ENCODE assay signal across 20 cellular contexts in genomic region chr2:232779935-232780334, GRCh38. TPM values are rescaled to one million over a fixed set of nuclear protein-coding genes. Genes with fewer than 3 reads are reported as not detected.
DNase-seq lines count a peak whose midpoint lies in the region; ATAC-seq and TF ChIP-seq lines count a peak whose summit lies in the region.
"Had no signal": no experiment of that assay in that cellular context is flagged by ENCODE, and none has a peak within 500 bp of the region (broad histone marks: within the 10 kb centered on the region; RNA-seq: fewer than 3 reads in every experiment).

No MANE protein-coding gene starts in this region.

- no peak overlapping the region for H3K27ac Mint-ChIP-seq in osteocyte (ENCODE audit: unreplicated experiment)
- H3K27ac Mint-ChIP-seq: activated CD8-positive, alpha-beta memory T cell treated with anti-CD3 and anti-CD28 coated beads, Interleukin-2, amount 10 ng/mL, durations not matched to agents 7 days and 5 days; activated naive CD8-positive, alpha-beta T cell; natural killer cell had no signal

- no peaks in the 10 kb centered on the region for H3K9me3 Mint-ChIP-seq in osteocyte (ENCODE audit: unreplicated experiment)
- H3K9me3 Mint-ChIP-seq: CD4-positive, CD25-positive, alpha-beta regulatory T cell; natural killer cell; stimulated activated naive B cell treated with anti-CD40 and anti-IgM and Interleukin-4, amounts not matched to agents 10 μg/mL and 1 μg/mL and 100 μg/mL, for 72 hours had no signal

- peak; percentile 23 for DNase-seq in IMR-90
- DNase-seq in RPMI7951 (ENCODE audit: low read depth), result peak; percentile 14
- no peak for DNase-seq in hepatocyte (ENCODE audit: low spot score)
- DNase-seq in sigmoid colon, result no peak
- DNase-seq in RWPE1 (ENCODE audit: low spot score), result no peak
- DNase-seq in activated CD4-positive, alpha-beta T cell treated with anti-CD3 and anti-CD28 coated beads, Interleukin-2, amount 50 U/mL, for 48 hours, result no peak
- no peak for DNase-seq in osteocyte (ENCODE audit: extremely low spot score, unreplicated experiment)
- DNase-seq: activated CD4-positive, alpha-beta T cell treated with anti-CD3 and anti-CD28 coated beads for 48 hours; activated CD8-positive, alpha-beta memory T cell treated with anti-CD3 and anti-CD28 coated beads, Interleukin-2, amount 10 ng/mL, durations not matched to agents 7 days and 5 days; brain microvascular endothelial cell; CD4-positive, CD25-positive, alpha-beta regulatory T cell; endodermal cell; H7; kidney glomerular epithelial cell; natural killer cell; stimulated activated naive B cell treated with anti-CD40 and anti-IgM and Interleukin-4, amounts not matched to agents 10 μg/mL and 1 μg/mL and 100 μg/mL, for 72 hours had no signal

- peaks cover 22% of the 10 kb centered on the region for H3K36me3 Mint-ChIP-seq in osteocyte (ENCODE audit: unreplicated experiment)
- H3K36me3 Mint-ChIP-seq: natural killer cell had no signal

- in situ Hi-C loops in IMR-90 (cut with MboI; ENCODE audit: low sequenced_read_pairs), result no loop called here

- H3K79me2 ChIP-seq in hepatocyte, result no peaks in the 10 kb centered on the region

- H4K5ac ChIP-seq in IMR-90 (ENCODE audit: low read depth, low read length), result no peak overlapping the region

- no TSS peak for BruUV-seq in IMR-90 (replicated peaks; lab: Mats Ljungman, UMichigan)

- H3K27me3 ChIP-seq in IMR-90 (ENCODE audit: control insufficient read depth, insufficient read depth, low read length) (no peaks in the 10 kb centered on the region), hepatocyte (no peaks in the 10 kb centered on the region), sigmoid colon (no peaks in the 10 kb centered on the region)
- H3K27me3 ChIP-seq: brain microvascular endothelial cell, ovary, SJCRH30 had no signal

- H3K9me1 ChIP-seq in IMR-90 (ENCODE audit: insufficient read depth, low read length), result no peaks in the 10 kb centered on the region

- intact Hi-C loops in IMR-90 (cut with micrococcal nuclease) (loop anchor here (10.0 kb wide), 1 partner anchor 175 kb away; no protein-coding TSS in a partner anchor), sigmoid colon (cut with DNase I) (no loop called here)

- no peaks in the 10 kb centered on the region for H4K20me1 ChIP-seq in IMR-90 (ENCODE audit: insufficient read depth, low read length)
- H4K20me1 ChIP-seq in hepatocyte (ENCODE audit: insufficient read depth, poor library complexity, severe bottlenecking), result no peaks in the 10 kb centered on the region

- no peaks in the 10 kb centered on the region for H3K27me3 Mint-ChIP-seq in osteocyte (ENCODE audit: unreplicated experiment)
- H3K27me3 Mint-ChIP-seq: activated CD8-positive, alpha-beta memory T cell treated with anti-CD3 and anti-CD28 coated beads, Interleukin-2, amount 10 ng/mL, durations not matched to agents 7 days and 5 days; activated naive CD8-positive, alpha-beta T cell; CD4-positive, CD25-positive, alpha-beta regulatory T cell; stimulated activated naive B cell treated with anti-CD40 and anti-IgM and Interleukin-4, amounts not matched to agents 10 μg/mL and 1 μg/mL and 100 μg/mL, for 72 hours had no signal

- H2BK5ac ChIP-seq in IMR-90 (ENCODE audit: low read depth, low read length, poor library complexity, severe bottlenecking), result no peak overlapping the region

- H2BK15ac ChIP-seq in IMR-90 (ENCODE audit: low read depth, low read length), result no peak overlapping the region

- CTCF ChIA-PET in IMR-90 (lab: Yijun Ruan, JAX) (no interaction called here), RWPE1 (lab: Yijun Ruan, JAX) (interaction anchor here (0.5 to 0.7 kb wide), 3 partner anchors 11 to 163 kb away, joined by 3 read pairs; no protein-coding TSS in a partner anchor)

- H3K4me2 ChIP-seq in IMR-90 (ENCODE audit: low read depth, low read length), result no peak overlapping the region
- no peak overlapping the region for H3K4me2 ChIP-seq in hepatocyte

- no peak for TF ChIP-seq EP300 in sigmoid colon (IDR thresholded peaks at IDR 0.05)

- no peak overlapping the region for H2BK20ac ChIP-seq in IMR-90 (ENCODE audit: low read depth, low read length)

- H3K36me3 ChIP-seq in IMR-90 (ENCODE audit: control insufficient read depth, insufficient read depth, low read length), result peaks cover 5% of the 10 kb centered on the region; the same call in 1 of the 2 replicates
- H3K36me3 ChIP-seq in hepatocyte (replicated peaks; ENCODE audit: insufficient read depth, low read depth), result no peaks in the 10 kb centered on the region
- H3K36me3 ChIP-seq in sigmoid colon, result peaks cover 0 to under 1% (median 0%) of the 10 kb centered on the region in 4 donors
- H3K36me3 ChIP-seq: brain microvascular endothelial cell, ovary had no signal

- TF ChIP-seq POLR2A in IMR-90 (IDR thresholded peaks at IDR 0.05; ENCODE audit: low read depth, low read length) (no peak), sigmoid colon (IDR thresholded peaks at IDR 0.05) (no peak)

- H3K27ac ChIP-seq in IMR-90 (ENCODE audit: insufficient read depth, low read length) (no peak overlapping the region), hepatocyte (peak overlapping the region; percentile 35), sigmoid colon (peak overlapping the region in 3 of 4 donors; percentile 21 to 64 (median 58)), RWPE1 (no peak overlapping the region)
- H3K27ac ChIP-seq: brain microvascular endothelial cell, ovary, SJCRH30 had no signal

- POLR2A ChIA-PET in IMR-90 (lab: Charles Lee; ENCODE audit: unreplicated experiment), result no interaction called here
- POLR2A ChIA-PET in RWPE1 (lab: Yijun Ruan, JAX; ENCODE audit: low non-redundant PET), result no interaction called here

- H3K4me1 ChIP-seq in IMR-90 (ENCODE audit: control insufficient read depth, insufficient read depth, low read length), result no peaks in the 10 kb centered on the region; the same call in 1 of the 2 replicates
- H3K4me1 ChIP-seq in hepatocyte (ENCODE audit: insufficient read depth), result peaks cover 11% of the 10 kb centered on the region
- H3K4me1 ChIP-seq in sigmoid colon, result peaks cover 0 to 29% (median 16%) of the 10 kb centered on the region in 4 donors
- H3K4me1 ChIP-seq: SJCRH30 had no signal

- H3K18ac ChIP-seq in IMR-90 (ENCODE audit: low read depth, low read length), result no peak overlapping the region

- dilution Hi-C loops in IMR-90 (cut with HindIII; ENCODE audit: low sequenced_read_pairs, unreplicated experiment), result no loop called here

- H4K91ac ChIP-seq in IMR-90 (ENCODE audit: insufficient read depth, low read depth, low read length), result no peak overlapping the region

- H3K23ac ChIP-seq in IMR-90 (ENCODE audit: low read depth, low read length), result no peak overlapping the region

- H2AK9ac ChIP-seq in IMR-90 (replicated peaks; ENCODE audit: low read depth, low read length, poor library complexity), result no peak overlapping the region

- no peak overlapping the region for H3K9ac ChIP-seq in IMR-90 (ENCODE audit: low read depth, low read length)

- no CpG with 5 or more reads among the region's 1 CpG for WGBS in IMR-90 (ENCODE audit: extremely low coverage in 2 of 2, insufficient read length in 1 of 2), 2 experiments
- 61% methylated on average over 1 of the region's 1 CpG for WGBS in hepatocyte (ENCODE audit: low lambda C conversion rate, missing lambda C conversion rate)
- WGBS in sigmoid colon, 2 donors, result 19 to 55% methylated on average over 1 of the region's 1 CpG

- no peak overlapping the region for H2AFZ ChIP-seq in IMR-90 (replicated peaks; ENCODE audit: low read length, poor library complexity)
- H2AFZ ChIP-seq in hepatocyte, result no peak overlapping the region

- TF ChIP-seq RAD21 in IMR-90 (IDR thresholded peaks at IDR 0.05; ENCODE audit: low read length), result no peak

- H3K79me1 ChIP-seq in IMR-90 (ENCODE audit: low read depth in 1 of 2, low read length in 2 of 2), result peaks cover 3 to 8% of the 10 kb centered on the region in 2 experiments; a peak in 2 of 4 replicates

- no peak overlapping the region for H4K8ac ChIP-seq in IMR-90 (ENCODE audit: low read depth in 2 of 2, low read length in 2 of 2)

- no peak for TF ChIP-seq CTCF in IMR-90 (conservative IDR thresholded peaks at IDR 0.05; ENCODE audit: low read depth, low read length)
- TF ChIP-seq CTCF in hepatocyte (IDR thresholded peaks at IDR 0.05; ENCODE audit: poor library complexity), result no peak
- TF ChIP-seq CTCF in sigmoid colon (IDR thresholded peaks at IDR 0.05), result no peak
- no peak for TF ChIP-seq CTCF in RWPE1 (conservative IDR thresholded peaks at IDR 0.05; ENCODE audit: low read depth)
- no peak for TF ChIP-seq CTCF in osteocyte (IDR thresholded peaks at IDR 0.05)

- no peak overlapping the region for H3K14ac ChIP-seq in IMR-90 (replicated peaks; ENCODE audit: low read depth, low read length)

- H3K4me1 Mint-ChIP-seq in osteocyte (ENCODE audit: unreplicated experiment), result peaks cover 35% of the 10 kb centered on the region
- H3K4me1 Mint-ChIP-seq: natural killer cell had no signal

- no peaks in the 10 kb centered on the region for H3K9me3 ChIP-seq in IMR-90 (ENCODE audit: control insufficient read depth, insufficient read depth, low read length)
- no peaks in the 10 kb centered on the region for H3K9me3 ChIP-seq in hepatocyte (ENCODE audit: low read depth)
- H3K9me3 ChIP-seq in sigmoid colon, result no peaks in the 10 kb centered on the region
- H3K9me3 ChIP-seq: ovary, SJCRH30 had no signal

- H3K9me2 ChIP-seq in hepatocyte (replicated peaks; ENCODE audit: insufficient read depth), result no peaks in the 10 kb centered on the region

- H2BK120ac ChIP-seq in IMR-90 (ENCODE audit: low read depth, low read length), result no peak overlapping the region

- no peak overlapping the region for H3K4me3 ChIP-seq in IMR-90 (ENCODE audit: insufficient read depth, low read depth, low read length)
- no peak overlapping the region for H3K4me3 ChIP-seq in hepatocyte
- H3K4me3 ChIP-seq in sigmoid colon, result no peak overlapping the region
- H3K4me3 ChIP-seq: ovary, SJCRH30 had no signal

- no peak overlapping the region for H2AK5ac ChIP-seq in IMR-90 (ENCODE audit: low read depth, low read length)

- no peak overlapping the region for H3K56ac ChIP-seq in IMR-90 (ENCODE audit: extremely low read depth, insufficient read depth, low read length)

- no peak overlapping the region for H3K4ac ChIP-seq in IMR-90 (ENCODE audit: low read depth, low read length)

- ATAC-seq in IMR-90 (ENCODE audit: low read depth) (no peak), HG03097 (IDR thresholded peaks at IDR 0.05; ENCODE audit: low FRiP score, unreplicated experiment) (no peak)
- ATAC-seq: activated CD8-positive, alpha-beta memory T cell treated with anti-CD3 and anti-CD28 coated beads, Interleukin-2, amount 10 ng/mL, durations not matched to agents 7 days and 5 days; natural killer cell; stimulated activated naive B cell treated with anti-CD40 and anti-IgM and Interleukin-4, amounts not matched to agents 10 μg/mL and 1 μg/mL and 100 μg/mL, for 72 hours had no signal

- no peak overlapping the region for H3K4me3 Mint-ChIP-seq in osteocyte (ENCODE audit: unreplicated experiment)
- H3K4me3 Mint-ChIP-seq: activated CD8-positive, alpha-beta memory T cell treated with anti-CD3 and anti-CD28 coated beads, Interleukin-2, amount 10 ng/mL, durations not matched to agents 7 days and 5 days; activated naive CD8-positive, alpha-beta T cell; CD4-positive, CD25-positive, alpha-beta regulatory T cell; endodermal cell; natural killer cell; stimulated activated naive B cell treated with anti-CD40 and anti-IgM and Interleukin-4, amounts not matched to agents 10 μg/mL and 1 μg/mL and 100 μg/mL, for 72 hours had no signal

RNA-seq across cellular contexts. Expression of gene KCNJ13, which starts 3.6 kb away (rescaled TPM):
- total RNA-seq in IMR-90 (2012; rRNA removed), result not detected in 2 replicates
- polyA plus RNA-seq in IMR-90 (2012; rRNA removed), result not detected in 2 replicates
- not detected in 2 replicates for polyA plus RNA-seq in IMR-90 (2012; cell fraction: cytosol; rRNA removed)
- not detected in 2 replicates for polyA plus RNA-seq in IMR-90 (2012; cell fraction: nucleus; rRNA removed; ENCODE audit: low replicate concordance)
- not detected in 2 replicates for total RNA-seq in RPMI7951 (2014; rRNA removed; shearing (Covaris generic))
- 56.6 and 69.1 TPM in 2 replicates for total RNA-seq in hepatocyte
- 29.1 and 43.1 TPM in 2 replicates for polyA plus RNA-seq in hepatocyte
- total RNA-seq in sigmoid colon, result not detected
- polyA plus RNA-seq in sigmoid colon, result under 1 TPM in 2 of 3 donors, not detected in 1; 0.03 to 0.92 TPM
- total RNA-seq in osteocyte, result not detected in 2 replicates
- total RNA-seq: activated CD8-positive, alpha-beta memory T cell treated with anti-CD3 and anti-CD28 coated beads, Interleukin-2, amount 10 ng/mL, durations not matched to agents 7 days and 5 days; CD4-positive, CD25-positive, alpha-beta regulatory T cell; H7; natural killer cell; SJCRH30 had no signal
- polyA plus RNA-seq: ovary had no signal

Comparison
In these comparisons a context has a peak if more than half of its experiments do, and no peak if none do; other contexts are left out.
1. DNase-seq: peak in IMR-90 (single experiment) and RPMI7951 (single experiment); none in hepatocyte (single experiment), sigmoid colon (single experiment), RWPE1 (single experiment), activated CD4-positive, alpha-beta T cell treated with anti-CD3 and anti-CD28 coated beads, Interleukin-2, amount 50 U/mL, for 48 hours (0 of 2) and osteocyte (single experiment).
2. H3K27ac ChIP-seq: peak in hepatocyte (single experiment) and sigmoid colon (3 of 4); none in IMR-90 (single experiment) and RWPE1 (single experiment).
3. RNA of gene KCNJ13, which starts 3.6 kb away (total RNA-seq): 56.6 to 69.1 TPM in hepatocyte; not detected in IMR-90, not detected in RPMI7951, not detected in sigmoid colon and not detected in osteocyte; every median in the first group is over 10 times any median in the second.